Comparison of ENCODE assay signal across 1 cellular context in genomic region chr3:172208586-172209332, GRCh38.
TF ChIP-seq lines count a peak whose summit lies in the region.

No MANE protein-coding gene starts in this region.

TF ChIP-seq in GM23338, 12 proteins besides CTCF, POLR2A, EP300 and RAD21 (continued from another document):
- no peak for TF ChIP-seq ZNF114 (CRISPR knock-in tag; IDR thresholded peaks at IDR 0.05)
- TF ChIP-seq EZH2phosphoT487 (IDR thresholded peaks at IDR 0.05; ENCODE audit: unreplicated experiment), result no peak
- no peak for TF ChIP-seq REST (IDR thresholded peaks at IDR 0.05; ENCODE audit: unreplicated experiment)
- no peak for TF ChIP-seq STAT1 (IDR thresholded peaks at IDR 0.05; ENCODE audit: unreplicated experiment)
